ENCODE assay signal across 19 cellular contexts in the genomic region with DNA sequence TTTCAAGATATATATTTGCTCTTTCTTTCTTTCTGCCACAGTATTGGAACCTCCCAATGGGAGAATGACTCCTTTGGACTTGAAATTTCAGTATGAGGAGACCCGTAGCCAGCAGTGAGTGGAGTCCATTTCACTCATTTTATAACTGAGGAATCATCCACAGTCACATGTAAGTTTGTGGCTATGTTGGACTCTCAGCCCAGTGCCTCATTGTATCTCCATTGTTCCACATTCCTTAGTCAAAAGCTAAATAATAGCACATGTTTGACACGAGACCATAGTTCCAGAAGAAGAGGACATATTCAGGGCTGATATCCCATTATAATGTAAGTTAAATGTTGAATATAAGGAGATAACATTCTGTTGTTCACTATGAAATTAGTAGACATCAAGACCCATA. TPM values are rescaled to one million over a fixed set of nuclear protein-coding genes. Genes with fewer than 3 reads are reported as not detected.
DNase-seq lines count a peak whose midpoint lies in the region; ATAC-seq and TF ChIP-seq lines count a peak whose summit lies in the region.
"Had no signal": no experiment of that assay in that cellular context is flagged by ENCODE, and none has a peak within 500 bp of the region (broad histone marks: within the 10 kb centered on the region; RNA-seq: fewer than 3 reads in every experiment).

No MANE protein-coding gene starts in this region.

- 100% methylated on average over 1 of the region's 2 CpGs; no CpG with 5 or more reads in 1 of the 2 experiments for WGBS in mesodermal cell (ENCODE audit: insufficient coverage in 2 of 2), 2 experiments
- WGBS in ovary, 3 donors: 59 to 69% (median 65%) methylated on average over 2 of the region's 2 CpGs

- no peaks in the 10 kb centered on the region for H4K20me1 ChIP-seq in HCT116 (ENCODE audit: insufficient read depth)

- no peak for TF ChIP-seq EP300 in ovary (IDR thresholded peaks at IDR 0.05)

- H3K4me3 ChIP-seq in AG10803 (ENCODE audit: low read length) (no peak overlapping the region), HCT116 (replicated peaks in 1 of 2; ENCODE audit: low read depth in 1 of 2, low read length in 2 of 2) (peak overlapping the region in 1 of 2 experiments; percentile 10; a peak in 2 of 4 replicates), mesodermal cell (ENCODE audit: extremely low read depth, insufficient read depth, low read length, poor library complexity, severe bottlenecking) (no peak overlapping the region), ovary (no peak overlapping the region)
- H3K4me3 ChIP-seq: neural progenitor cell had no signal

- no peaks in the 10 kb centered on the region for H3K9me3 ChIP-seq in HCT116 (ENCODE audit: control insufficient read depth in 1 of 2, insufficient read depth in 1 of 2, low read depth in 1 of 2, low read length in 2 of 2)
- H3K9me3 ChIP-seq in mesodermal cell (ENCODE audit: control insufficient read depth, low read length): no peaks in the 10 kb centered on the region
- no peaks in the 10 kb centered on the region for H3K9me3 ChIP-seq in ovary

- no peaks in the 10 kb centered on the region for H3K36me3 Mint-ChIP-seq in brain
- no peaks in the 10 kb centered on the region for H3K36me3 Mint-ChIP-seq in activated naive CD8-positive, alpha-beta T cell treated with anti-CD3 and anti-CD28 coated beads, Interleukin-2, amount 50 U/mL, for 24 hours (ENCODE audit: low read depth)
- H3K36me3 Mint-ChIP-seq: CD4-positive, alpha-beta memory T cell; neural progenitor cell had no signal

- no peak overlapping the region for H3K4me3 Mint-ChIP-seq in brain
- H3K4me3 Mint-ChIP-seq in activated naive CD8-positive, alpha-beta T cell treated with anti-CD3 and anti-CD28 coated beads, Interleukin-2, amount 50 U/mL, for 24 hours: no peak overlapping the region
- H3K4me3 Mint-ChIP-seq: activated T-helper 1 cell treated with anti-CD3 and anti-CD28 coated beads, Interleukin-12 subunit alpha, Interleukin-12 subunit beta, Interleukin-2, Interleukin-4 antibody, amounts not matched to agents 30 ng/mL and 10 ng/mL and 1 ng/mL, durations not matched to agents 14 hours and 24 hours and 36 hours; neural progenitor cell; stimulated activated naive CD8-positive, alpha-beta T cell treated with anti-CD3 and anti-CD28 coated beads, Interleukin-15, Interleukin-2, amounts not matched to agents 100 ng/mL and 50 ng/mL, for 24 hours had no signal

- H3K27me3 ChIP-seq in HCT116 (ENCODE audit: insufficient read depth, low read length): no peaks in the 10 kb centered on the region
- H3K27me3 ChIP-seq in ovary: no peaks in the 10 kb centered on the region
- H3K27me3 ChIP-seq: neural progenitor cell had no signal

- H3K9ac ChIP-seq in HCT116 (ENCODE audit: low read length): 0 out of 2 replicates have a peak overlapping the region, but pooled peaks have one; percentile 2
- H3K9ac ChIP-seq: neural progenitor cell had no signal

- POLR2A ChIA-PET in HCT116 (lab: Charles Lee): interaction anchor here (1.8 kb wide), 1 partner anchor 11 kb away, joined by 6 read pairs; no protein-coding TSS in a partner anchor

- RAD21 ChIA-PET in HCT116 (lab: Charles Lee; ENCODE audit: low non-redundant PET in 1 of 2, low total read pairs in 2 of 2, uncharacterized antibody in 2 of 2, unreplicated experiment in 2 of 2): no interaction called here

- CTCF ChIA-PET in HCT116 (lab: Charles Lee): no interaction called here

- TF ChIP-seq RAD21 in HCT116 (IDR thresholded peaks at IDR 0.05; ENCODE audit: low read depth): no peak

- DNase-seq in AG10803 (ENCODE audit: low read depth): peak; percentile 48
- no peak for DNase-seq in HCT116 (ENCODE audit: low read depth, low spot score)
- DNase-seq in activated naive CD8-positive, alpha-beta T cell treated with anti-CD3 and anti-CD28 coated beads, Interleukin-2, amount 50 U/mL, for 24 hours: no peak
- DNase-seq in NCI-H446 (lab: John Stamatoyannopoulos, UW): no peak
- no peak for DNase-seq in ovary
- no peak for DNase-seq in NCI-H526 treated with DMSO at 0.1 percent for 48 hours (lab: John Stamatoyannopoulos, UW)
- DNase-seq: activated CD4-positive, alpha-beta T cell treated with anti-CD3 and anti-CD28 coated beads for 1 hour; caudate nucleus; CD4-positive, alpha-beta memory T cell; effector memory CD4-positive, alpha-beta T cell; KBM-7; midbrain; NCI-H2029; T-helper 9 cell had no signal

- H3K9me3 Mint-ChIP-seq in brain: peaks cover 0 to 2% (median 0%) of the 10 kb centered on the region in 5 experiments
- no peaks in the 10 kb centered on the region for H3K9me3 Mint-ChIP-seq in activated naive CD8-positive, alpha-beta T cell treated with anti-CD3 and anti-CD28 coated beads, Interleukin-2, amount 50 U/mL, for 24 hours
- H3K9me3 Mint-ChIP-seq: activated T-helper 1 cell treated with anti-CD3 and anti-CD28 coated beads, Interleukin-12 subunit alpha, Interleukin-12 subunit beta, Interleukin-2, Interleukin-4 antibody, amounts not matched to agents 30 ng/mL and 10 ng/mL and 1 ng/mL, durations not matched to agents 14 hours and 24 hours and 36 hours; CD4-positive, alpha-beta memory T cell; neural progenitor cell; stimulated activated naive CD8-positive, alpha-beta T cell treated with anti-CD3 and anti-CD28 coated beads, Interleukin-15, Interleukin-2, amounts not matched to agents 100 ng/mL and 50 ng/mL, for 24 hours had no signal

- intact Hi-C loops in HCT116 (cut with micrococcal nuclease) (no loop called here), ovary (cut with DNase I) (no loop called here)

- H3K27ac ChIP-seq in HCT116 (ENCODE audit: low read depth, low read length): no peak overlapping the region
- H3K27ac ChIP-seq in mesodermal cell (ENCODE audit: low read depth, low read length, severe bottlenecking): peak overlapping the region; percentile 17
- no peak overlapping the region for H3K27ac ChIP-seq in ovary
- H3K27ac ChIP-seq: neural progenitor cell had no signal

- TF ChIP-seq CTCF in AG10803 (conservative IDR thresholded peaks at IDR 0.05; ENCODE audit: low read length): no peak
- no peak for TF ChIP-seq CTCF in HCT116 (IDR thresholded peaks at IDR 0.05 in 2 of 3, conservative IDR thresholded peaks at IDR 0.05 in 1 of 3; ENCODE audit: borderline replicate concordance in 1 of 3, insufficient read depth in 1 of 3, low read depth in 2 of 3, low read length in 2 of 3)
- no peak for TF ChIP-seq CTCF in brain (conservative IDR thresholded peaks at IDR 0.05)
- TF ChIP-seq CTCF in ovary (IDR thresholded peaks at IDR 0.05): no peak

- peak overlapping the region; percentile 59 for H3K4me2 ChIP-seq in HCT116 (ENCODE audit: low read length)
- H3K4me2 ChIP-seq: neural progenitor cell had no signal

- BruUV-seq in HCT116 (replicated peaks; lab: Mats Ljungman, UMichigan): no TSS peak

- H3K79me2 ChIP-seq in HCT116 (ENCODE audit: insufficient read depth, low read length): no peaks in the 10 kb centered on the region

- H3K9me2 ChIP-seq in HCT116 (ENCODE audit: insufficient read depth): no peaks in the 10 kb centered on the region

- peaks cover 12% of the 10 kb centered on the region for H3K27me3 Mint-ChIP-seq in brain
- peaks cover 2% of the 10 kb centered on the region for H3K27me3 Mint-ChIP-seq in activated naive CD8-positive, alpha-beta T cell treated with anti-CD3 and anti-CD28 coated beads, Interleukin-2, amount 50 U/mL, for 24 hours
- H3K27me3 Mint-ChIP-seq: stimulated activated naive CD8-positive, alpha-beta T cell treated with anti-CD3 and anti-CD28 coated beads, Interleukin-15, Interleukin-2, amounts not matched to agents 100 ng/mL and 50 ng/mL, for 24 hours had no signal

- peak overlapping the region; percentile 36 for H2AFZ ChIP-seq in HCT116 (ENCODE audit: low read depth, low read length, poor library complexity, severe bottlenecking)
- H2AFZ ChIP-seq: neural progenitor cell had no signal

- peak overlapping the region in 3 of 5 experiments; percentile 6 to 49 (median 32) for H3K27ac Mint-ChIP-seq in brain
- no peak overlapping the region for H3K27ac Mint-ChIP-seq in activated naive CD8-positive, alpha-beta T cell treated with anti-CD3 and anti-CD28 coated beads, Interleukin-2, amount 50 U/mL, for 24 hours
- H3K27ac Mint-ChIP-seq: activated T-helper 1 cell treated with anti-CD3 and anti-CD28 coated beads, Interleukin-12 subunit alpha, Interleukin-12 subunit beta, Interleukin-2, Interleukin-4 antibody, amounts not matched to agents 30 ng/mL and 10 ng/mL and 1 ng/mL, durations not matched to agents 14 hours and 24 hours and 36 hours; CD4-positive, alpha-beta memory T cell; stimulated activated naive CD8-positive, alpha-beta T cell treated with anti-CD3 and anti-CD28 coated beads, Interleukin-15, Interleukin-2, amounts not matched to agents 100 ng/mL and 50 ng/mL, for 24 hours had no signal

- H3K36me3 ChIP-seq in HCT116 (ENCODE audit: control insufficient read depth in 1 of 2, insufficient read depth in 2 of 2, low read length in 2 of 2): no peaks in the 10 kb centered on the region
- H3K36me3 ChIP-seq in mesodermal cell (ENCODE audit: control insufficient read depth, insufficient read depth, low read length): no peaks in the 10 kb centered on the region
- H3K36me3 ChIP-seq in ovary: no peaks in the 10 kb centered on the region
- H3K36me3 ChIP-seq: neural progenitor cell had no signal

- H3K4me1 Mint-ChIP-seq in brain: peaks cover 7% of the 10 kb centered on the region
- peaks cover 12% of the 10 kb centered on the region for H3K4me1 Mint-ChIP-seq in activated naive CD8-positive, alpha-beta T cell treated with anti-CD3 and anti-CD28 coated beads, Interleukin-2, amount 50 U/mL, for 24 hours
- H3K4me1 Mint-ChIP-seq: CD4-positive, alpha-beta memory T cell; neural progenitor cell had no signal

- ATAC-seq in HCT116: peak; percentile 35
- ATAC-seq in activated naive CD8-positive, alpha-beta T cell treated with anti-CD3 and anti-CD28 coated beads, Interleukin-2, amount 50 U/mL, for 24 hours: no peak

- TF ChIP-seq POLR2A in HCT116 (IDR thresholded peaks at IDR 0.05; ENCODE audit: borderline replicate concordance, extremely low read depth, insufficient read depth, insufficient read length) (no peak), ovary (IDR thresholded peaks at IDR 0.05) (no peak)

- peaks cover 6 to 21% of the 10 kb centered on the region in 2 experiments for H3K4me1 ChIP-seq in HCT116 (ENCODE audit: control insufficient read depth in 1 of 2, insufficient read depth in 2 of 2, low read length in 2 of 2)
- peaks cover 6% of the 10 kb centered on the region for H3K4me1 ChIP-seq in mesodermal cell (ENCODE audit: control insufficient read depth, insufficient read depth, low read length, poor library complexity, severe bottlenecking)
- H3K4me1 ChIP-seq in ovary (ENCODE audit: insufficient read depth): no peaks in the 10 kb centered on the region
- H3K4me1 ChIP-seq: neural progenitor cell had no signal

RNA-seq across cellular contexts. Expression of gene SPAG9, which starts 12.7 kb away (rescaled TPM):
- 77.6 TPM for total RNA-seq in HCT116 (2021; ENCODE audit: unreplicated experiment)
- polyA plus RNA-seq in HCT116 (2012): 44.2 and 45.8 TPM in 2 replicates
- polyA plus RNA-seq in brain (ENCODE audit: insufficient read depth, low read depth, low replicate concordance): 41.6 TPM
- 69.2 TPM for polyA plus RNA-seq in mesodermal cell (2013, experiment 1 of 2)
- 78.5 TPM for polyA plus RNA-seq in mesodermal cell (2013, experiment 2 of 2)
- 100 to 1,000 TPM in 2 of 7 donors, 10 to 100 TPM in 5; 63.4 to 103 (median 89.5) TPM for total RNA-seq in ovary
- polyA plus RNA-seq in ovary: 10 to 100 TPM; 28.8 to 69.6 TPM

RNA-seq across cellular contexts. Expression of gene NME1, which starts 20.0 kb away (rescaled TPM):
- total RNA-seq in HCT116 (2021; ENCODE audit: unreplicated experiment) (510 TPM), ovary (10 to 100 TPM; 17.0 to 83.8 (median 50.5) TPM)
- 350 and 483 TPM in 2 replicates for polyA plus RNA-seq in HCT116 (2012)
- polyA plus RNA-seq in brain (ENCODE audit: insufficient read depth, low read depth, low replicate concordance) (161 TPM), ovary (10 to 100 TPM; 27.2 to 58.5 TPM)
- polyA plus RNA-seq in mesodermal cell (2013, experiment 1 of 2): 161 TPM
- polyA plus RNA-seq in mesodermal cell (2013, experiment 2 of 2): 138 TPM

RNA-seq across cellular contexts. Expression of gene NME2, which starts 32.8 kb away (rescaled TPM):
- total RNA-seq in HCT116 (2021; ENCODE audit: unreplicated experiment): 1,287 TPM
- polyA plus RNA-seq in HCT116 (2012): 1,511 and 1,737 TPM in 2 replicates
- 238 TPM for polyA plus RNA-seq in brain (ENCODE audit: insufficient read depth, low read depth, low replicate concordance)
- polyA plus RNA-seq in mesodermal cell (2013, experiment 1 of 2): 536 TPM
- polyA plus RNA-seq in mesodermal cell (2013, experiment 2 of 2): 460 TPM
- total RNA-seq in ovary: 100 to 1,000 TPM; 376 to 565 (median 502) TPM
- 100 to 1,000 TPM; 433 to 717 TPM for polyA plus RNA-seq in ovary
